Comparison of ENCODE assay signal across 8 cellular contexts in the genomic region with DNA sequence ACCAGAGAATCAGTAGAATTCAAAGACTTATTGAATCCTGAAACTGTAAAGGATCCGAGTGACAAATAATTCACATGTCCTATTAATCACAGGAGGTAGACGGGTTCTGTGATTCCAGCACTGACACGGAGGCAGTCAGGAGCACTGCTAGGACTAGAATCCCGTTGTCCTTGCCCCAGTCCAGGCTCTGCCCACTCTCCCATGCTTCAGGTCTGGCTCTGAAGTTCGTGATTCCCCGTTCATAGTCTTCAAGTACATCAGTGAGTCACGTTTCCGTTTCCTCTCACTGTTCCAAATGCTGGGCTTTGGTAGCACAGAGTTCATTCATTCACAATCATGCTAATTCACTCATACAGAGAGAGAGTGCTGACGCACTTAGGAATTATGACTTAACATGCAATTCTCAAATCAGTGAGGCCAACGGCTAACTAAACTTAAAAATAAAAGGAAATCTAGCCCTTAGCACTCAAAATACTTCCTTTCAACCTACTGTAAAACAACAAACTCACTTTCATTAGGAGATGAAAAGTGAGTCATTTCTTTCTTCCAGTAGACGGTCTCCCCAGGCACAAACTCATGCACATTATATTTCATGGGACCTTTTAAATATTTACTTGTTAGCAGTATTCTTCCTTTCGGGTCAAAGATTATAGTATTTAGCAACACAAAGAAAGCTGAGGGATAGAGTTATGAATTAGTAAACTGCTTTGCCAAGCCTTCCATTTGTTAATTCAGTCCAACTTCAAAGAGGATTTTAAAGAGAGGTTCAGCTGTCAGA.
A peak's percentile ranks its signal among the peaks of the same experiment; 100 is the strongest.
DNase-seq lines count a peak whose midpoint lies in the region; ATAC-seq and TF ChIP-seq lines count a peak whose summit lies in the region.

No MANE protein-coding gene starts in this region.

- H3K4me1 ChIP-seq in GM23338 (ENCODE audit: insufficient read depth), result peaks cover 49% of the 10 kb centered on the region

- no peaks in the 10 kb centered on the region for H3K36me3 ChIP-seq in GM23338 (ENCODE audit: insufficient read depth)

- H3K27me3 Mint-ChIP-seq in GM23338 (ENCODE audit: insufficient read depth, low read depth, poor library complexity) (peaks cover 14% of the 10 kb centered on the region), neural crest cell (ENCODE audit: low read depth) (no peaks in the 10 kb centered on the region)
- no peaks in the 10 kb centered on the region for H3K27me3 Mint-ChIP-seq in activated CD4-positive, alpha-beta T cell treated with anti-CD3 and anti-CD28 coated beads, Interleukin-2, amount 10 ng/mL, durations not matched to agents 24 days and 14 days

- no peak overlapping the region for H2AFZ ChIP-seq in GM23338

- H3K79me2 ChIP-seq in GM23338 (replicated peaks; ENCODE audit: insufficient read depth), result peaks cover 19% of the 10 kb centered on the region

- H3K27ac ChIP-seq in GM23338 (ENCODE audit: low read depth), result peak overlapping the region; percentile 76

- H3K27ac Mint-ChIP-seq in GM23338, result peak overlapping the region; percentile 73
- H3K27ac Mint-ChIP-seq in activated CD4-positive, alpha-beta T cell treated with anti-CD3 and anti-CD28 coated beads, Interleukin-2, amount 10 ng/mL, durations not matched to agents 24 days and 14 days, result peak overlapping the region; percentile 70
- peak overlapping the region; percentile 75 for H3K27ac Mint-ChIP-seq in neural crest cell (ENCODE audit: unreplicated experiment)

- intact Hi-C loops in activated CD4-positive, alpha-beta T cell treated with anti-CD3 and anti-CD28 coated beads, Interleukin-2, amount 10 ng/mL, durations not matched to agents 24 days and 14 days (cut with micrococcal nuclease), result loop anchor here (1.0 to 10.0 kb wide), 6 partner anchors 61 to 394 kb away; a partner anchor contains a TSS

- H4K20me1 ChIP-seq in GM23338 (replicated peaks; ENCODE audit: insufficient read depth), result peaks cover 4% of the 10 kb centered on the region; the same call in 1 of the 2 replicates

- no peaks in the 10 kb centered on the region for H3K27me3 ChIP-seq in GM23338 (ENCODE audit: insufficient read depth)

- peak overlapping the region; percentile 62 for H3K4me2 ChIP-seq in GM23338

- H3K9me2 ChIP-seq in GM23338 (ENCODE audit: insufficient read depth), result no peaks in the 10 kb centered on the region

- peak overlapping the region; percentile 29 for H3K4me3 ChIP-seq in GM23338

- H3K36me3 Mint-ChIP-seq in GM23338 (ENCODE audit: low read depth), result no peaks in the 10 kb centered on the region
- H3K36me3 Mint-ChIP-seq in activated CD4-positive, alpha-beta T cell treated with anti-CD3 and anti-CD28 coated beads, Interleukin-2, amount 10 ng/mL, durations not matched to agents 24 days and 14 days (ENCODE audit: low read depth), result no peaks in the 10 kb centered on the region
- no peaks in the 10 kb centered on the region for H3K36me3 Mint-ChIP-seq in neural crest cell (ENCODE audit: low read depth)

- H3K4me3 Mint-ChIP-seq in GM23338 (peak overlapping the region; percentile 60), neural crest cell (no peak overlapping the region)
- H3K4me3 Mint-ChIP-seq in activated CD4-positive, alpha-beta T cell treated with anti-CD3 and anti-CD28 coated beads, Interleukin-2, amount 10 ng/mL, durations not matched to agents 24 days and 14 days, result peak overlapping the region; percentile 75

- TF ChIP-seq CTCF in GM10266 (IDR thresholded peaks at IDR 0.05; ENCODE audit: control insufficient read depth, insufficient read depth, low read depth, missing control alignments) (no peak), GM23338 (conservative IDR thresholded peaks at IDR 0.05; ENCODE audit: low read depth in 2 of 2) (no peak), neural crest cell (conservative IDR thresholded peaks at IDR 0.05) (no peak)

- DNase-seq in GM10266 (ENCODE audit: extremely low spot score), result peak; percentile 49
- peak; percentile 62 for DNase-seq in GM23338 (ENCODE audit: low spot score)
- DNase-seq in KBM-7, result peak; percentile 81
- peak; percentile 80 for DNase-seq in activated CD4-positive, alpha-beta T cell treated with anti-CD3 and anti-CD28 coated beads, Interleukin-2, amount 10 ng/mL, durations not matched to agents 24 days and 14 days
- no peak for DNase-seq in neural crest cell (ENCODE audit: low read depth, low spot score)
- no peak for DNase-seq in midbrain (lab: John Stamatoyannopoulos, UW)
- DNase-seq in NCI-H345 (lab: John Stamatoyannopoulos, UW), result no peak

- ATAC-seq in GM23338, result peak; percentile 35
- peak; percentile 90 for ATAC-seq in esophagus mucosa

- H3K9me3 Mint-ChIP-seq in GM23338 (no peaks in the 10 kb centered on the region; the same call in 2 of the 3 replicates), neural crest cell (no peaks in the 10 kb centered on the region)
- H3K9me3 Mint-ChIP-seq in activated CD4-positive, alpha-beta T cell treated with anti-CD3 and anti-CD28 coated beads, Interleukin-2, amount 10 ng/mL, durations not matched to agents 24 days and 14 days, result no peaks in the 10 kb centered on the region

- peaks cover 75% of the 10 kb centered on the region for H3K4me1 Mint-ChIP-seq in GM23338
- peaks cover 22% of the 10 kb centered on the region for H3K4me1 Mint-ChIP-seq in activated CD4-positive, alpha-beta T cell treated with anti-CD3 and anti-CD28 coated beads, Interleukin-2, amount 10 ng/mL, durations not matched to agents 24 days and 14 days
- H3K4me1 Mint-ChIP-seq in neural crest cell, result peaks cover 35% of the 10 kb centered on the region

- in situ Hi-C loops in KBM-7 (cut with MboI; ENCODE audit: low pct_unique_long_range_greater_than_20kb, low sequenced_read_pairs), result no loop called here

- H3F3A ChIP-seq in GM23338 (replicated peaks; ENCODE audit: low read depth), result no peaks in the 10 kb centered on the region

TF ChIP-seq in GM23338, 12 proteins besides CTCF, POLR2A, EP300 and RAD21 (continues in another document):
- TF ChIP-seq CREB1 (CRISPR knock-in tag; IDR thresholded peaks at IDR 0.05; ENCODE audit: low read depth) (no peak), EZH2 (IDR thresholded peaks at IDR 0.05; ENCODE audit: low read depth, unreplicated experiment) (no peak), NANOG (IDR thresholded peaks at IDR 0.05; ENCODE audit: borderline replicate concordance) (no peak), ZNF114 (CRISPR knock-in tag; IDR thresholded peaks at IDR 0.05) (no peak), JUNB (IDR thresholded peaks at IDR 0.05; ENCODE audit: unreplicated experiment) (no peak)
- TF ChIP-seq, protein P1, sequence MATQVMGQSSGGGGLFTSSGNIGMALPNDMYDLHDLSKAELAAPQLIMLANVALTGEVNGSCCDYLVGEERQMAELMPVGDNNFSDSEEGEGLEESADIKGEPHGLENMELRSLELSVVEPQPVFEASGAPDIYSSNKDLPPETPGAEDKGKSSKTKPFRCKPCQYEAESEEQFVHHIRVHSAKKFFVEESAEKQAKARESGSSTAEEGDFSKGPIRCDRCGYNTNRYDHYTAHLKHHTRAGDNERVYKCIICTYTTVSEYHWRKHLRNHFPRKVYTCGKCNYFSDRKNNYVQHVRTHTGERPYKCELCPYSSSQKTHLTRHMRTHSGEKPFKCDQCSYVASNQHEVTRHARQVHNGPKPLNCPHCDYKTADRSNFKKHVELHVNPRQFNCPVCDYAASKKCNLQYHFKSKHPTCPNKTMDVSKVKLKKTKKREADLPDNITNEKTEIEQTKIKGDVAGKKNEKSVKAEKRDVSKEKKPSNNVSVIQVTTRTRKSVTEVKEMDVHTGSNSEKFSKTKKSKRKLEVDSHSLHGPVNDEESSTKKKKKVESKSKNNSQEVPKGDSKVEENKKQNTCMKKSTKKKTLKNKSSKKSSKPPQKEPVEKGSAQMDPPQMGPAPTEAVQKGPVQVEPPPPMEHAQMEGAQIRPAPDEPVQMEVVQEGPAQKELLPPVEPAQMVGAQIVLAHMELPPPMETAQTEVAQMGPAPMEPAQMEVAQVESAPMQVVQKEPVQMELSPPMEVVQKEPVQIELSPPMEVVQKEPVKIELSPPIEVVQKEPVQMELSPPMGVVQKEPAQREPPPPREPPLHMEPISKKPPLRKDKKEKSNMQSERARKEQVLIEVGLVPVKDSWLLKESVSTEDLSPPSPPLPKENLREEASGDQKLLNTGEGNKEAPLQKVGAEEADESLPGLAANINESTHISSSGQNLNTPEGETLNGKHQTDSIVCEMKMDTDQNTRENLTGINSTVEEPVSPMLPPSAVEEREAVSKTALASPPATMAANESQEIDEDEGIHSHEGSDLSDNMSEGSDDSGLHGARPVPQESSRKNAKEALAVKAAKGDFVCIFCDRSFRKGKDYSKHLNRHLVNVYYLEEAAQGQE (IDR thresholded peaks at IDR 0.05; ENCODE audit: unreplicated experiment), result no peak

Comparison
In these comparisons a context has a peak if more than half of its experiments do, and no peak if none do; other contexts are left out.
1. DNase-seq: peak in GM10266 (single experiment), GM23338 (single experiment), KBM-7 (single experiment) and activated CD4-positive, alpha-beta T cell treated with anti-CD3 and anti-CD28 coated beads, Interleukin-2, amount 10 ng/mL, durations not matched to agents 24 days and 14 days (single experiment); none in neural crest cell (single experiment), midbrain (single experiment) and NCI-H345 (single experiment).
2. Peak in every context shown above with its lines, with median percentiles within 50 percentile points of each other: H3K27ac Mint-ChIP-seq.